Comparison of ENCODE assay signal across 1 cellular context in the genomic region with DNA sequence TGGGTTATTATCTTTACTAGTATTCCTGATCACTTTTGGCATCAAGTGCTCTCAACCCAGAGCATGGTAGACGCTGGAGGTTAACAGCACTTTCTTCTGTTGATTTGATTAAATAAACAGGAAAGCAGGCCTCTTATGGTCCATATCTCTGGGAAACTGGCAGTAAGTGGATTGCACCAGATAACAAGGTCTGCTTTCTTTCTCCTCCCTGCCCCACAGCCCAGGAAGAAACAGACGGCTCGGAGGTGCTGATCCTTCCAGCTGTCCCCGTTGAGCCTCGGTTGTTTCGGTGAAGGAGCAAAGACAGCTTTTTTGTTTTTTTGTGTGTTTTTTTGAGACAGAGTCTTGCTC.
TF ChIP-seq lines count a peak whose summit lies in the region.

No MANE protein-coding gene starts in this region.

TF ChIP-seq in SK-N-SH, 30 proteins besides CTCF, POLR2A, EP300 and RAD21 (continued from another document):
- TF ChIP-seq, protein P1, sequence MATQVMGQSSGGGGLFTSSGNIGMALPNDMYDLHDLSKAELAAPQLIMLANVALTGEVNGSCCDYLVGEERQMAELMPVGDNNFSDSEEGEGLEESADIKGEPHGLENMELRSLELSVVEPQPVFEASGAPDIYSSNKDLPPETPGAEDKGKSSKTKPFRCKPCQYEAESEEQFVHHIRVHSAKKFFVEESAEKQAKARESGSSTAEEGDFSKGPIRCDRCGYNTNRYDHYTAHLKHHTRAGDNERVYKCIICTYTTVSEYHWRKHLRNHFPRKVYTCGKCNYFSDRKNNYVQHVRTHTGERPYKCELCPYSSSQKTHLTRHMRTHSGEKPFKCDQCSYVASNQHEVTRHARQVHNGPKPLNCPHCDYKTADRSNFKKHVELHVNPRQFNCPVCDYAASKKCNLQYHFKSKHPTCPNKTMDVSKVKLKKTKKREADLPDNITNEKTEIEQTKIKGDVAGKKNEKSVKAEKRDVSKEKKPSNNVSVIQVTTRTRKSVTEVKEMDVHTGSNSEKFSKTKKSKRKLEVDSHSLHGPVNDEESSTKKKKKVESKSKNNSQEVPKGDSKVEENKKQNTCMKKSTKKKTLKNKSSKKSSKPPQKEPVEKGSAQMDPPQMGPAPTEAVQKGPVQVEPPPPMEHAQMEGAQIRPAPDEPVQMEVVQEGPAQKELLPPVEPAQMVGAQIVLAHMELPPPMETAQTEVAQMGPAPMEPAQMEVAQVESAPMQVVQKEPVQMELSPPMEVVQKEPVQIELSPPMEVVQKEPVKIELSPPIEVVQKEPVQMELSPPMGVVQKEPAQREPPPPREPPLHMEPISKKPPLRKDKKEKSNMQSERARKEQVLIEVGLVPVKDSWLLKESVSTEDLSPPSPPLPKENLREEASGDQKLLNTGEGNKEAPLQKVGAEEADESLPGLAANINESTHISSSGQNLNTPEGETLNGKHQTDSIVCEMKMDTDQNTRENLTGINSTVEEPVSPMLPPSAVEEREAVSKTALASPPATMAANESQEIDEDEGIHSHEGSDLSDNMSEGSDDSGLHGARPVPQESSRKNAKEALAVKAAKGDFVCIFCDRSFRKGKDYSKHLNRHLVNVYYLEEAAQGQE (IDR thresholded peaks at IDR 0.05; ENCODE audit: low read depth, low read length) = no peak
- peak; percentile 90 for TF ChIP-seq GATA2 (CRISPR knock-in tag; IDR thresholded peaks at IDR 0.05)
- no peak for TF ChIP-seq TAF1 (IDR thresholded peaks at IDR 0.05; ENCODE audit: borderline replicate concordance, low read depth, low read length)
- no peak for TF ChIP-seq SIN3A (IDR thresholded peaks at IDR 0.05; ENCODE audit: borderline replicate concordance, low read depth, low read length)
- no peak for TF ChIP-seq TCF12 (IDR thresholded peaks at IDR 0.05)
- TF ChIP-seq MEF2A (IDR thresholded peaks at IDR 0.05; ENCODE audit: borderline replicate concordance, low read depth) = no peak
- 0 out of 2 replicates have a peak, but pooled peaks have one; percentile 48 for TF ChIP-seq MXI1 (IDR thresholded peaks at IDR 0.05; ENCODE audit: low read depth, low read length)
- TF ChIP-seq, protein P2, sequence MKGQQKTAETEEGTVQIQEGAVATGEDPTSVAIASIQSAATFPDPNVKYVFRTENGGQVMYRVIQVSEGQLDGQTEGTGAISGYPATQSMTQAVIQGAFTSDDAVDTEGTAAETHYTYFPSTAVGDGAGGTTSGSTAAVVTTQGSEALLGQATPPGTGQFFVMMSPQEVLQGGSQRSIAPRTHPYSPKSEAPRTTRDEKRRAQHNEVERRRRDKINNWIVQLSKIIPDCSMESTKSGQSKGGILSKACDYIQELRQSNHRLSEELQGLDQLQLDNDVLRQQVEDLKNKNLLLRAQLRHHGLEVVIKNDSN (IDR thresholded peaks at IDR 0.05; ENCODE audit: borderline replicate concordance, low read depth) = no peak; the same call in 1 of the 2 replicates
